Comparison of ENCODE assay signal across 16 cellular contexts in genomic region chr1:41620365-41621169, GRCh38.
DNase-seq lines count a peak whose midpoint lies in the region; ATAC-seq and TF ChIP-seq lines count a peak whose summit lies in the region.
"Had no signal": no experiment of that assay in that cellular context is flagged by ENCODE, and none has a peak within 500 bp of the region (broad histone marks: within the 10 kb centered on the region; RNA-seq: fewer than 3 reads in every experiment).

No MANE protein-coding gene starts in this region.

- CTCF ChIA-PET in RWPE1 (lab: Yijun Ruan, JAX), result no interaction called here

- 45 to 54% methylated on average over 4 to 8 of the region's 9 CpGs for WGBS in esophagus squamous epithelium, 2 donors

- TF ChIP-seq CTCF in RWPE1 (conservative IDR thresholded peaks at IDR 0.05; ENCODE audit: low read depth), result no peak
- TF ChIP-seq CTCF in esophagus squamous epithelium (IDR thresholded peaks at IDR 0.05), result no peak
- no peak for TF ChIP-seq CTCF in omental fat pad (IDR thresholded peaks at IDR 0.05)

- no peaks in the 10 kb centered on the region for H3K27me3 Mint-ChIP-seq in activated naive CD8-positive, alpha-beta T cell
- no peaks in the 10 kb centered on the region for H3K27me3 Mint-ChIP-seq in activated naive CD8-positive, alpha-beta T cell treated with anti-CD3 and anti-CD28 coated beads for 36 hours

- no peaks in the 10 kb centered on the region for H3K9me3 Mint-ChIP-seq in activated naive CD8-positive, alpha-beta T cell (ENCODE audit: low read depth)
- no peaks in the 10 kb centered on the region for H3K9me3 Mint-ChIP-seq in activated naive CD8-positive, alpha-beta T cell treated with anti-CD3 and anti-CD28 coated beads for 36 hours

- H3K27ac Mint-ChIP-seq in activated naive CD8-positive, alpha-beta T cell, result peak overlapping the region; percentile 30
- no peak overlapping the region for H3K27ac Mint-ChIP-seq in activated naive CD8-positive, alpha-beta T cell treated with anti-CD3 and anti-CD28 coated beads for 36 hours

- no peak for TF ChIP-seq POLR2A in esophagus squamous epithelium (IDR thresholded peaks at IDR 0.05)

- no peak overlapping the region for H3K4me3 ChIP-seq in esophagus squamous epithelium
- H3K4me3 ChIP-seq: right atrium auricular region, upper lobe of left lung had no signal

- H3K36me3 Mint-ChIP-seq in activated naive CD8-positive, alpha-beta T cell, result peaks cover 19% of the 10 kb centered on the region
- H3K36me3 Mint-ChIP-seq in activated naive CD8-positive, alpha-beta T cell treated with anti-CD3 and anti-CD28 coated beads for 36 hours, result peaks cover 26% of the 10 kb centered on the region

- intact Hi-C loops in esophagus squamous epithelium (cut with DNase I), result no loop called here

- no peak for DNase-seq in activated naive CD8-positive, alpha-beta T cell treated with anti-CD3 and anti-CD28 coated beads for 36 hours
- DNase-seq in RWPE1 (ENCODE audit: low spot score), result no peak
- DNase-seq in esophagus squamous epithelium (lab: John Stamatoyannopoulos, UW), result no peak
- no peak for DNase-seq in HuH-7 (ENCODE audit: low spot score)
- DNase-seq in omental fat pad (ENCODE audit: low spot score), result no peak
- DNase-seq: MV-4-11; stimulated activated CD4-positive, alpha-beta T cell treated with anti-CD3 and anti-CD28 coated beads, Interleukin-15, amount 100 ng/mL, for 24 hours; stimulated activated naive CD4-positive, alpha-beta T cell treated with Interleukin-2 at 50 U/mL for 16 hours; T1000; upper lobe of left lung had no signal

- H3K27ac ChIP-seq in RWPE1 (peak overlapping the region; percentile 85), esophagus squamous epithelium (peak overlapping the region; percentile 11 to 74 (median 50))
- H3K27ac ChIP-seq: neutrophil, right atrium auricular region, upper lobe of left lung had no signal

- no peak overlapping the region for H3K4me3 Mint-ChIP-seq in activated naive CD8-positive, alpha-beta T cell
- no peak overlapping the region for H3K4me3 Mint-ChIP-seq in activated naive CD8-positive, alpha-beta T cell treated with anti-CD3 and anti-CD28 coated beads for 36 hours

- H3K9me3 ChIP-seq in esophagus squamous epithelium, result no peaks in the 10 kb centered on the region
- H3K9me3 ChIP-seq: neutrophil, right atrium auricular region, upper lobe of left lung had no signal

- H3K36me3 ChIP-seq in esophagus squamous epithelium, result no peaks in the 10 kb centered on the region
- H3K36me3 ChIP-seq: neutrophil, right atrium auricular region, upper lobe of left lung had no signal

- no peak for ATAC-seq in omental fat pad (ENCODE audit: low FRiP score)
- ATAC-seq in HG03095 (IDR thresholded peaks at IDR 0.05; ENCODE audit: unreplicated experiment), result no peak
- ATAC-seq: activated CD4-positive, CD25-positive, alpha-beta regulatory T cell treated with anti-CD3 and anti-CD28 coated beads, Interleukin-2, amount 50 U/mL, for 24 hours; left lobe of liver had no signal

- POLR2A ChIA-PET in RWPE1 (lab: Yijun Ruan, JAX; ENCODE audit: low non-redundant PET), result no interaction called here

- H3K27me3 ChIP-seq in esophagus squamous epithelium, result no peaks in the 10 kb centered on the region
- H3K27me3 ChIP-seq: neutrophil, right atrium auricular region, upper lobe of left lung had no signal

- peaks cover 29 to 71% (median 55%) of the 10 kb centered on the region in 3 donors for H3K4me1 ChIP-seq in esophagus squamous epithelium

- peaks cover 38% of the 10 kb centered on the region for H3K4me1 Mint-ChIP-seq in activated naive CD8-positive, alpha-beta T cell (ENCODE audit: low read depth)
- H3K4me1 Mint-ChIP-seq in activated naive CD8-positive, alpha-beta T cell treated with anti-CD3 and anti-CD28 coated beads for 36 hours, result peaks cover 22% of the 10 kb centered on the region
